2 cellular contexts compared by ENCODE assay signal in the genomic region with DNA sequence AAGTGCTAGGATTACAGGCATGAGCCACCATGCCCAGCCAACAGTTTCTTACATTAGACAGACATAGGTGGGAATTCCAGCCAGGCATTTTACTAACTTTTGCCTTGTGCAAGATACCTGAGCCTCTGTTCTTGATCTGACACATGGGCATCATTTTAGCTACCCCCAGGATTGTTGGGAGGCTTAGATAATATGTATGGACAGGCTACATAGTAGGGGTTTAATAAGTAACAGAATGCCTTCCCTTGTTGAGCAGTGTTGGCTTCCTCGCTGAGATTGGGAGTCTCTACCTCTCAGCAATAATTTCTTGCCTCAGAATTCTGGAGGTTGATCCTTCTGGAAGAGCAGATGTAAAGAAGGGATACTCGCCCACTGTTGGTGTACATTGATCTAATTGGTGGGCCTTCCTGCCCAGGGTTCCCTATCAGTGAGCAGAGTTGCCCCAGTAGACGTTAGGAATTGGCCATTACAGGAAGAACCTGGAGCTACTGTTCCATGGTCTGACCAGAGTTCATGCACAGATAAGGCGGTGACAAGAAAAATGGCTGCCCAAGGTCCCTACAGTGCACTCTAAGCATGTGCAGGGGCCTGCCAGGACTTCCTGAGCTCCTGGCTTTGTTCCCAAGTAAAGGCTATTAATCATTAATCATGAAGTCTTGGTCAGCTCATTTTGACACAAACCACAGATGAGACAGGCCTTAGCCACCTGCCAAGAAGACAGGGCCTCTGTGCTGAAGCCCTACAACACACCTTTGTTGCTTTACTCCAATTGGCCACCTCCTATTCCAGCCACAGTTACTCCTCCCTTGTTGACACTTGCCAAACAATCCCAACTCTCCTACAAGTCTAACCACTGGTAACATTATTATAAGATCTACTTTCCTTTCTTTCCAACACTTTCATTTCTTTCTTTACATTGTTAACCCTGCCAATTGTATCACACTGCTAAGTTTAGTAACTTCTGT.
TF ChIP-seq lines count a peak whose summit lies in the region.

No MANE protein-coding gene starts in this region.

TF ChIP-seq in A549, 52 proteins besides CTCF, POLR2A, EP300 and RAD21 (continued from another document):
- TF ChIP-seq, protein P1, sequence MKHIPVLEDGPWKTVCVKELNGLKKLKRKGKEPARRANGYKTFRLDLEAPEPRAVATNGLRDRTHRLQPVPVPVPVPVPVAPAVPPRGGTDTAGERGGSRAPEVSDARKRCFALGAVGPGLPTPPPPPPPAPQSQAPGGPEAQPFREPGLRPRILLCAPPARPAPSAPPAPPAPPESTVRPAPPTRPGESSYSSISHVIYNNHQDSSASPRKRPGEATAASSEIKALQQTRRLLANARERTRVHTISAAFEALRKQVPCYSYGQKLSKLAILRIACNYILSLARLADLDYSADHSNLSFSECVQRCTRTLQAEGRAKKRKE (CRISPR knock-in tag; IDR thresholded peaks at IDR 0.05; ENCODE audit: low read depth): no peak
- no peak for TF ChIP-seq ZC3H11A (IDR thresholded peaks at IDR 0.05)
- TF ChIP-seq CEBPB (IDR thresholded peaks at IDR 0.05): no peak

TF ChIP-seq in SK-N-SH treated with all-trans-retinoic acid at 6 μM for 48 hours, 23 proteins besides CTCF, POLR2A, EP300 and RAD21 (continued from another document):
- TF ChIP-seq, protein P2, sequence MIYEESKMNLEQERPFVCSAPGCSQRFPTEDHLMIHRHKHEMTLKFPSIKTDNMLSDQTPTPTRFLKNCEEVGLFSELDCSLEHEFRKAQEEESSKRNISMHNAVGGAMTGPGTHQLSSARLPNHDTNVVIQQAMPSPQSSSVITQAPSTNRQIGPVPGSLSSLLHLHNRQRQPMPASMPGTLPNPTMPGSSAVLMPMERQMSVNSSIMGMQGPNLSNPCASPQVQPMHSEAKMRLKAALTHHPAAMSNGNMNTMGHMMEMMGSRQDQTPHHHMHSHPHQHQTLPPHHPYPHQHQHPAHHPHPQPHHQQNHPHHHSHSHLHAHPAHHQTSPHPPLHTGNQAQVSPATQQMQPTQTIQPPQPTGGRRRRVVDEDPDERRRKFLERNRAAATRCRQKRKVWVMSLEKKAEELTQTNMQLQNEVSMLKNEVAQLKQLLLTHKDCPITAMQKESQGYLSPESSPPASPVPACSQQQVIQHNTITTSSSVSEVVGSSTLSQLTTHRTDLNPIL (CRISPR knock-in tag; IDR thresholded peaks at IDR 0.05; ENCODE audit: low read depth): no peak
- no peak for TF ChIP-seq ESRRG (CRISPR knock-in tag; IDR thresholded peaks at IDR 0.05)
